In the genomic region with DNA sequence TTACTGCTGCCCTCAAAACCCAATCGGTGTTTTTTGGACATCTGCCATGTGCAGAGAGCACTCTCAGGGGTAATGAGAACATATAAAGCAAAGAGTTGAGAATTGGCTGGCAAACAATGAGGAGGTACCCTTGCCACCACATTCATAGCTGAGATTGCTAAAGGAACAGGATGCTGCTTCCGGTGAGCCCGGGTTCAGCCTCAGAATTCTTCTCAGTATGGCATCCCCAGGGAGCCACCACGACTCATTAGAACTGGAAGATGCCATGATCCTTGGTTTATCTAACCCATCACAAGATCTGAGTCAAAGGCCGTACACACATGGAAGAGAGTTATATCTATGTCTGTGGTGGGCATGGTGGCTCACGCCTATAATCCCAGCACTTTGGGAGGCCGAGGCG, we compare ENCODE assay signal across 9 cellular contexts.
DNase-seq lines count a peak whose midpoint lies in the region; ATAC-seq and TF ChIP-seq lines count a peak whose summit lies in the region.
"Had no signal": no experiment of that assay in that cellular context is flagged by ENCODE, and none has a peak within 500 bp of the region (broad histone marks: within the 10 kb centered on the region; RNA-seq: fewer than 3 reads in every experiment).

No MANE protein-coding gene starts in this region.

- intact Hi-C loops in sciatic nerve (cut with DNase I) (no loop called here), CD14-positive monocyte (cut with micrococcal nuclease) (loop anchor here in 1 of 2 donors (10.0 kb wide), 1 partner anchor 861 kb away; no protein-coding TSS in a partner anchor)

- DNase-seq in NCI-H1417 (lab: John Stamatoyannopoulos, UW) (peak; percentile 5 to 56 (median 19)), NCI-H1417 treated with DMSO at 0.1 percent for 48 hours (lab: John Stamatoyannopoulos, UW) (no peak), NCI-H128 (lab: John Stamatoyannopoulos, UW; ENCODE audit: unreplicated experiment) (peak; percentile 4), sciatic nerve (ENCODE audit: low spot score) (no peak), medulla oblongata (ENCODE audit: extremely low spot score) (no peak), CD14-positive monocyte (ENCODE audit: low spot score) (no peak)
- DNase-seq in activated naive CD4-positive, alpha-beta T cell treated with anti-CD3 and anti-CD28 coated beads, Interleukin-2, amount 50 U/mL, for 72 hours (ENCODE audit: low spot score in 2 of 2) = no peak
- DNase-seq: DND-41 had no signal

- H3K9me3 Mint-ChIP-seq in activated naive CD4-positive, alpha-beta T cell treated with anti-CD3 and anti-CD28 coated beads, Interleukin-2, amount 50 U/mL, for 72 hours = peaks cover 0 to 4% of the 10 kb centered on the region in 2 donors
- H3K9me3 Mint-ChIP-seq in CD14-positive monocyte = no peaks in the 10 kb centered on the region

- H3K27ac Mint-ChIP-seq in activated naive CD4-positive, alpha-beta T cell treated with anti-CD3 and anti-CD28 coated beads, Interleukin-2, amount 50 U/mL, for 72 hours = peak overlapping the region; percentile 14 to 91
- H3K27ac Mint-ChIP-seq in CD14-positive monocyte = no peak overlapping the region

- H3K4me1 Mint-ChIP-seq in CD14-positive monocyte = peaks cover 1% of the 10 kb centered on the region

- H3K36me3 Mint-ChIP-seq in activated naive CD4-positive, alpha-beta T cell treated with anti-CD3 and anti-CD28 coated beads, Interleukin-2, amount 50 U/mL, for 72 hours = peaks cover 57 to 98% of the 10 kb centered on the region in 2 donors
- H3K36me3 Mint-ChIP-seq in CD14-positive monocyte = peaks cover 41 to 43% of the 10 kb centered on the region in 2 donors

- no peak overlapping the region for H3K4me3 Mint-ChIP-seq in CD14-positive monocyte

- H3K27me3 Mint-ChIP-seq in CD14-positive monocyte (ENCODE audit: low read depth in 3 of 3) = peaks cover 0 to 2% (median 0%) of the 10 kb centered on the region in 3 donors

- ATAC-seq in activated naive CD4-positive, alpha-beta T cell treated with anti-CD3 and anti-CD28 coated beads, Interleukin-2, amount 50 U/mL, for 72 hours = no peak
- ATAC-seq in sciatic nerve (peak; percentile 5), GM18502 (IDR thresholded peaks at IDR 0.05; ENCODE audit: poor library complexity, unreplicated experiment) (no peak)

- TF ChIP-seq CTCF in CD14-positive monocyte (IDR thresholded peaks at IDR 0.05) = no peak

Comparison
In these comparisons a context has a peak if more than half of its experiments do, and no peak if none do; other contexts are left out.
1. DNase-seq: peak in NCI-H1417 (3 of 3) and NCI-H128 (single experiment); none in NCI-H1417 treated with DMSO at 0.1 percent for 48 hours (single experiment), activated naive CD4-positive, alpha-beta T cell treated with anti-CD3 and anti-CD28 coated beads, Interleukin-2, amount 50 U/mL, for 72 hours (0 of 2), sciatic nerve (single experiment), medulla oblongata (single experiment) and CD14-positive monocyte (single experiment).
2. H3K27ac Mint-ChIP-seq: peak in activated naive CD4-positive, alpha-beta T cell treated with anti-CD3 and anti-CD28 coated beads, Interleukin-2, amount 50 U/mL, for 72 hours (2 of 2); none in CD14-positive monocyte (0 of 7).